Comparison of ENCODE assay signal across 8 cellular contexts in the genomic region with DNA sequence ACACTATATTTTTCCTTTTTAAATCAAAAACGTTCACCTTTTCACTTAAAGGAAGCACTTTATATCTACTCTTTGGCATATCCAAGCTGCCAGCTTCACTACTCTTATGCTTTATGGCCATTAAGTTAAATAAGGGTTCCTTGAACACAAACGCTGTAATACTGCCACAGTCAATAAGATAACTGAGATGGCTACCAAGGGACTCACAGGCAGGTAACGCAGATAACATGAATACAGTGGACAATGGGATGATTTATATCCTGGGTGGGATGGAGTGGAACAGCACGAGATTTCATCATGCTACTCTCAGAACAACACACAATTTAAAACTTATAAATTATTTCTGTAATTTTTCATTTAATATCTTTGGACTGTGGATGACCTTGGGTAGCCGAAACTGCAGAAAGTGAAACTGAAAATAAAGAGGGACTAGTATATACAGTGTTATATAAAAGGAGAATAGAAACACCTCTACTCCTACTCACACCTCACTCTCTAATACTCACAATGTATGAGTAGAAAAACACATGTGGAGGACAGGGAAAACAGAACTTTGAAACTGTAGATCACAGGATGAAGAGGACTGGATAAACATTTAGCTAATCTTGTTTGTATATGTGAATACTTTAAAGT.
DNase-seq lines count a peak whose midpoint lies in the region; ATAC-seq, FAIRE-seq and TF ChIP-seq lines count a peak whose summit lies in the region.

No MANE protein-coding gene starts in this region.

- WGBS in A549 (ENCODE audit: missing lambda C conversion rate): 3% methylated on average over 5 of the region's 5 CpGs
- WGBS in mammary epithelial cell (ENCODE audit: low coverage, missing lambda C conversion rate): 92% methylated on average over 5 of the region's 5 CpGs

- H3K27ac ChIP-seq in A549: peak overlapping the region; percentile 77 to 84
- no peak overlapping the region for H3K27ac ChIP-seq in mammary epithelial cell (ENCODE audit: insufficient read depth, low read depth, low read length)

- intact Hi-C loops in mammary epithelial cell (cut with micrococcal nuclease): no loop called here

- dilution Hi-C loops in mammary epithelial cell (cut with HindIII; ENCODE audit: low sequenced_read_pairs): no loop called here

- CTCF ChIA-PET in A549 (lab: Yijun Ruan, JAX): no interaction called here
- CTCF ChIA-PET in mammary epithelial cell (lab: Charles Lee; ENCODE audit: low non-redundant PET): interaction anchor here (0.6 kb wide), 1 partner anchor 86 kb away, joined by 7 read pairs; no protein-coding TSS in a partner anchor

- H4K20me1 ChIP-seq in mammary epithelial cell (ENCODE audit: insufficient read depth, low read length): no peaks in the 10 kb centered on the region

- H3K9me3 ChIP-seq in A549: no peaks in the 10 kb centered on the region
- H3K9me3 ChIP-seq in mammary epithelial cell (replicated peaks; ENCODE audit: insufficient read depth, low read length): no peaks in the 10 kb centered on the region

- TF ChIP-seq EP300 in A549 (IDR thresholded peaks at IDR 0.05): no peak

- DNase-seq in A549 (ENCODE audit: low read depth in 1 of 2, low spot score in 1 of 2): peak in 1 of 2 experiments; percentile 22
- no peak for DNase-seq in mammary epithelial cell
- no peak for DNase-seq in skeletal muscle cell (ENCODE audit: low read depth)
- DNase-seq in DMS 273 treated with DMSO at 0.1 percent for 48 hours (lab: John Stamatoyannopoulos, UW): no peak
- DNase-seq in activated effector memory CD4-positive, alpha-beta T cell treated with Interleukin-2 at 50 U/mL for 16 hours: no peak
- DNase-seq in GOT3 (lab: John Stamatoyannopoulos, UW): no peak

- in situ Hi-C loops in mammary epithelial cell (cut with MboI; ENCODE audit: low sequenced_read_pairs in 2 of 2): loop anchor here in 1 of 2 donors (25.0 kb wide), 1 partner anchor 325 kb away; no protein-coding TSS in a partner anchor

- TF ChIP-seq CTCF in A549 (IDR thresholded peaks at IDR 0.05) (no peak), mammary epithelial cell (conservative IDR thresholded peaks at IDR 0.05 in 1 of 2, IDR thresholded peaks at IDR 0.05 in 1 of 2; ENCODE audit: extremely low read depth in 1 of 2, insufficient read depth in 1 of 2, low read depth in 1 of 2, low read length in 2 of 2) (no peak)

- no peak overlapping the region for H3K9ac ChIP-seq in mammary epithelial cell (ENCODE audit: insufficient read depth, low read length)

- H3K4me2 ChIP-seq in A549 (peak overlapping the region; percentile 82), mammary epithelial cell (ENCODE audit: insufficient read depth, low read depth, low read length) (no peak overlapping the region)

- POLR2A ChIA-PET in A549 (lab: Yijun Ruan, JAX): no interaction called here

- peak overlapping the region; percentile 42 for H3K4me3 ChIP-seq in A549
- no peak overlapping the region for H3K4me3 ChIP-seq in mammary epithelial cell (replicated peaks in 1 of 3; ENCODE audit: insufficient read depth in 1 of 3, low read depth in 2 of 3, low read length in 3 of 3)
- peak overlapping the region; percentile 23 for H3K4me3 ChIP-seq in skeletal muscle cell (ENCODE audit: low read depth, low read length)

- TF ChIP-seq RAD21 in A549 (conservative IDR thresholded peaks at IDR 0.05 in 1 of 2, IDR thresholded peaks at IDR 0.05 in 1 of 2): no peak

- peak; percentile 90 for FAIRE-seq in A549 (lab: Jason Lieb, UNC)

- peak overlapping the region; percentile 31 for H2AFZ ChIP-seq in mammary epithelial cell (ENCODE audit: low read depth, low read length)

- H3K4me1 ChIP-seq in A549: peaks cover 21% of the 10 kb centered on the region; the same call in 2 of the 3 replicates
- no peaks in the 10 kb centered on the region for H3K4me1 ChIP-seq in mammary epithelial cell (ENCODE audit: insufficient read depth, low read length)

- no peak for TF ChIP-seq POLR2A in A549 (IDR thresholded peaks at IDR 0.05; ENCODE audit: low read length)

- H3K79me2 ChIP-seq in mammary epithelial cell (ENCODE audit: insufficient read depth, low read length): no peaks in the 10 kb centered on the region

- no TSS peak for BruUV-seq in mammary epithelial cell (replicated peaks; lab: Mats Ljungman, UMichigan)

- no peaks in the 10 kb centered on the region for H3K27me3 ChIP-seq in mammary epithelial cell (ENCODE audit: insufficient read depth, low read length)

- no peaks in the 10 kb centered on the region for H3K36me3 ChIP-seq in mammary epithelial cell (ENCODE audit: insufficient read depth, low read length)

- ATAC-seq in A549 (peak; percentile 85 to 87; a peak in 5 of 6 replicates), GM19035 (IDR thresholded peaks at IDR 0.05; ENCODE audit: unreplicated experiment) (peak; percentile 89), HG03558 (IDR thresholded peaks at IDR 0.05; ENCODE audit: extremely low read depth, unreplicated experiment) (peak; percentile 84)

TF ChIP-seq in A549, 52 proteins besides CTCF, POLR2A, EP300 and RAD21:
- TF ChIP-seq GATA3 (IDR thresholded peaks at IDR 0.05; ENCODE audit: borderline replicate concordance) (no peak), MYC (IDR thresholded peaks at IDR 0.05; ENCODE audit: borderline replicate concordance, low read length) (no peak), TP53 (CRISPR knock-in tag; IDR thresholded peaks at IDR 0.05) (no peak), PHF8 (IDR thresholded peaks at IDR 0.05; ENCODE audit: borderline replicate concordance, low read depth) (0 out of 2 replicates have a peak, but pooled peaks have one; percentile 17), FOSL2 (IDR thresholded peaks at IDR 0.05) (no peak), FOSL2 (CRISPR knock-in tag; IDR thresholded peaks at IDR 0.05) (no peak), HMGXB4 (CRISPR knock-in tag; IDR thresholded peaks at IDR 0.05; ENCODE audit: borderline replicate concordance) (no peak)

Comparison
In these comparisons a context has a peak if more than half of its experiments do, and no peak if none do; other contexts are left out.
1. H3K4me3 ChIP-seq: peak in A549 (single experiment) and skeletal muscle cell (single experiment); none in mammary epithelial cell (0 of 3).
2. Peak in every context shown above with its lines, with median percentiles within 50 percentile points of each other: ATAC-seq.